In genomic region chr12:71655907-71656306, GRCh38 we compare ENCODE assay signal across 17 cellular contexts. TPM values are rescaled to one million over a fixed set of nuclear protein-coding genes. Genes with fewer than 3 reads are reported as not detected.
A peak's percentile ranks its signal among the peaks of the same experiment; 100 is the strongest.
DNase-seq lines count a peak whose midpoint lies in the region; ATAC-seq and TF ChIP-seq lines count a peak whose summit lies in the region.
"Had no signal": no experiment of that assay in that cellular context is flagged by ENCODE, and none has a peak within 500 bp of the region (broad histone marks: within the 10 kb centered on the region; RNA-seq: fewer than 3 reads in every experiment).

No MANE protein-coding gene starts in this region.

- H3K4me1 ChIP-seq in ACC112 (ENCODE audit: control insufficient read depth, insufficient read depth, low read length, unreplicated experiment): peaks cover 17% of the 10 kb centered on the region
- peaks cover 64% of the 10 kb centered on the region for H3K4me1 ChIP-seq in CD4-positive, alpha-beta memory T cell (ENCODE audit: insufficient read depth, low read length)

- no peak for DNase-seq in CD4-positive, alpha-beta memory T cell
- DNase-seq in activated CD4-positive, alpha-beta memory T cell treated with anti-CD3 and anti-CD28 coated beads, Interleukin-2, amount 10 ng/mL, durations not matched to agents 7 days and 5 days: no peak
- DNase-seq in endothelial cell (ENCODE audit: low spot score) (no peak), HT-29 (ENCODE audit: low spot score) (no peak), T1000 (lab: John Stamatoyannopoulos, UW) (no peak), cardiac septum (ENCODE audit: low spot score) (no peak)
- DNase-seq: activated CD4-positive, alpha-beta T cell treated with anti-CD3 and anti-CD28 coated beads, Interleukin-2, amount 50 U/mL, for 4 hours; AML-193; central memory CD4-positive, alpha-beta T cell; DMS53; foreskin melanocyte; Kasumi-1; NCI-H226; nephron progenitor cell; T-helper 9 cell had no signal

- intact Hi-C loops in CD4-positive, alpha-beta memory T cell (cut with micrococcal nuclease): no loop called here
- intact Hi-C loops in cardiac septum (cut with DNase I): no loop called here

- CTCF ChIA-PET in CD4-positive, alpha-beta memory T cell (lab: Charles Lee; ENCODE audit: partially characterized antibody): interaction anchor here (2.4 kb wide), 1 partner anchor 19 kb away, joined by 9 read pairs; no protein-coding TSS in a partner anchor
- CTCF ChIA-PET in activated CD4-positive, alpha-beta memory T cell treated with anti-CD3 and anti-CD28 coated beads, Interleukin-2, amount 10 ng/mL, durations not matched to agents 7 days and 5 days (lab: Charles Lee): interaction anchor here (2.0 kb wide), 1 partner anchor 19 kb away, joined by 7 read pairs; no protein-coding TSS in a partner anchor

- no peaks in the 10 kb centered on the region for H3K27me3 ChIP-seq in ACC112 (ENCODE audit: insufficient read depth, low read length)
- H3K27me3 ChIP-seq in CD4-positive, alpha-beta memory T cell (ENCODE audit: insufficient read depth, low read length): no peaks in the 10 kb centered on the region

- H3K4me3 ChIP-seq in ACC112 (ENCODE audit: low read depth, low read length): peak overlapping the region; percentile 23; the same call in 1 of the 2 replicates
- no peak overlapping the region for H3K4me3 ChIP-seq in CD4-positive, alpha-beta memory T cell (ENCODE audit: low read length in 2 of 2)

- peaks cover 29 to 58% (median 30%) of the 10 kb centered on the region in 4 donors for H3K4me1 Mint-ChIP-seq in CD4-positive, alpha-beta memory T cell
- peaks cover 45% of the 10 kb centered on the region for H3K4me1 Mint-ChIP-seq in activated CD4-positive, alpha-beta memory T cell treated with anti-CD3 and anti-CD28 coated beads, Interleukin-2, amount 10 ng/mL, durations not matched to agents 7 days and 5 days
- H3K4me1 Mint-ChIP-seq in endothelial cell (ENCODE audit: unreplicated experiment): peaks cover 8% of the 10 kb centered on the region
- H3K4me1 Mint-ChIP-seq: nephron progenitor cell had no signal

- TF ChIP-seq CTCF in endothelial cell (IDR thresholded peaks at IDR 0.05; ENCODE audit: unreplicated experiment): no peak

- H3K9me3 ChIP-seq in CD4-positive, alpha-beta memory T cell (ENCODE audit: control insufficient read depth in 1 of 2, low read length in 2 of 2): no peaks in the 10 kb centered on the region

- POLR2A ChIA-PET in CD4-positive, alpha-beta memory T cell (lab: Charles Lee; ENCODE audit: partially characterized antibody): interaction anchor here (1.0 kb wide), 1 partner anchor 9 kb away, joined by 3 read pairs; the partner anchor contains the start of gene THAP2
- POLR2A ChIA-PET in activated CD4-positive, alpha-beta memory T cell treated with anti-CD3 and anti-CD28 coated beads, Interleukin-2, amount 10 ng/mL, durations not matched to agents 7 days and 5 days (lab: Charles Lee): interaction anchor here (3.9 kb wide), 1 partner anchor 8 kb away, joined by 36 read pairs; the partner anchor contains the start of genes THAP2 and ZFC3H1

- H2AFZ ChIP-seq in ACC112 (ENCODE audit: low read length, unreplicated experiment): no peak overlapping the region

- peaks cover 92% of the 10 kb centered on the region for H3K79me2 ChIP-seq in ACC112 (ENCODE audit: control insufficient read depth, insufficient read depth, low read length, unreplicated experiment)

- peaks cover 81% of the 10 kb centered on the region for H3K36me3 ChIP-seq in ACC112 (ENCODE audit: insufficient read depth, low read length)
- peaks cover 23% of the 10 kb centered on the region for H3K36me3 ChIP-seq in CD4-positive, alpha-beta memory T cell (ENCODE audit: insufficient read depth, low read length)

- no peak for ATAC-seq in GM21619 (IDR thresholded peaks at IDR 0.05; ENCODE audit: unreplicated experiment)

- no peak overlapping the region for H3K27ac ChIP-seq in ACC112 (ENCODE audit: low read depth, low read length)
- H3K27ac ChIP-seq in CD4-positive, alpha-beta memory T cell (ENCODE audit: low read depth, low read length): no peak overlapping the region

- peak overlapping the region in 6 of 7 donors; percentile 0 to 60 (median 16) for H3K27ac Mint-ChIP-seq in CD4-positive, alpha-beta memory T cell
- peak overlapping the region; percentile 16 for H3K27ac Mint-ChIP-seq in activated CD4-positive, alpha-beta memory T cell treated with anti-CD3 and anti-CD28 coated beads, Interleukin-2, amount 10 ng/mL, durations not matched to agents 7 days and 5 days
- no peak overlapping the region for H3K27ac Mint-ChIP-seq in endothelial cell (ENCODE audit: unreplicated experiment)
- H3K27ac Mint-ChIP-seq: nephron progenitor cell had no signal

- H3K4me3 Mint-ChIP-seq in CD4-positive, alpha-beta memory T cell: peak overlapping the region in 6 of 8 donors; percentile 29 to 70 (median 59)
- peak overlapping the region; percentile 10 for H3K4me3 Mint-ChIP-seq in activated CD4-positive, alpha-beta memory T cell treated with anti-CD3 and anti-CD28 coated beads, Interleukin-2, amount 10 ng/mL, durations not matched to agents 7 days and 5 days
- peak overlapping the region; percentile 53 for H3K4me3 Mint-ChIP-seq in endothelial cell (ENCODE audit: unreplicated experiment)
- H3K4me3 Mint-ChIP-seq: nephron progenitor cell had no signal

- H3K9me3 Mint-ChIP-seq in CD4-positive, alpha-beta memory T cell: peaks cover 0 to 2% (median 0%) of the 10 kb centered on the region in 8 donors
- no peaks in the 10 kb centered on the region for H3K9me3 Mint-ChIP-seq in activated CD4-positive, alpha-beta memory T cell treated with anti-CD3 and anti-CD28 coated beads, Interleukin-2, amount 10 ng/mL, durations not matched to agents 7 days and 5 days
- no peaks in the 10 kb centered on the region for H3K9me3 Mint-ChIP-seq in endothelial cell (ENCODE audit: unreplicated experiment)
- H3K9me3 Mint-ChIP-seq: nephron progenitor cell had no signal

- H3K27me3 Mint-ChIP-seq in CD4-positive, alpha-beta memory T cell: no peaks in the 10 kb centered on the region
- no peaks in the 10 kb centered on the region for H3K27me3 Mint-ChIP-seq in activated CD4-positive, alpha-beta memory T cell treated with anti-CD3 and anti-CD28 coated beads, Interleukin-2, amount 10 ng/mL, durations not matched to agents 7 days and 5 days
- no peaks in the 10 kb centered on the region for H3K27me3 Mint-ChIP-seq in endothelial cell (ENCODE audit: unreplicated experiment)

- H3K36me3 Mint-ChIP-seq in CD4-positive, alpha-beta memory T cell: peaks cover 33 to 44% of the 10 kb centered on the region in 2 donors
- peaks cover 31% of the 10 kb centered on the region for H3K36me3 Mint-ChIP-seq in activated CD4-positive, alpha-beta memory T cell treated with anti-CD3 and anti-CD28 coated beads, Interleukin-2, amount 10 ng/mL, durations not matched to agents 7 days and 5 days (ENCODE audit: low read depth)
- peaks cover 39% of the 10 kb centered on the region for H3K36me3 Mint-ChIP-seq in endothelial cell (ENCODE audit: low read depth, unreplicated experiment)

RNA-seq across cellular contexts. Expression of gene ZFC3H1, which starts 7.7 kb away (rescaled TPM):
- 100 to 1,000 TPM; 118 to 121 TPM for total RNA-seq in CD4-positive, alpha-beta memory T cell
- 10 to 100 TPM; 15.0 to 30.2 TPM for polyA plus RNA-seq in CD4-positive, alpha-beta memory T cell
- total RNA-seq in activated CD4-positive, alpha-beta memory T cell treated with anti-CD3 and anti-CD28 coated beads, Interleukin-2, amount 10 ng/mL, durations not matched to agents 7 days and 5 days: 10 to 100 TPM; 64.7 to 76.8 TPM
- total RNA-seq in endothelial cell (ENCODE audit: unreplicated experiment) (42.8 TPM), cardiac septum (19.9 TPM)
- total RNA-seq in HT-29 (2014; rRNA removed; shearing (Covaris generic)): 7.7 and 12.8 TPM in 2 replicates

RNA-seq across cellular contexts. Expression of gene THAP2, which starts 8.2 kb away (rescaled TPM):
- total RNA-seq in CD4-positive, alpha-beta memory T cell: 10 to 100 TPM; 13.1 to 14.0 TPM
- 10 to 100 TPM in 1 of 2 donors, 1 to 10 TPM in 1; 6.3 to 10.4 TPM for polyA plus RNA-seq in CD4-positive, alpha-beta memory T cell
- total RNA-seq in activated CD4-positive, alpha-beta memory T cell treated with anti-CD3 and anti-CD28 coated beads, Interleukin-2, amount 10 ng/mL, durations not matched to agents 7 days and 5 days: 1 to 10 TPM; 6.4 to 7.7 TPM
- 4.2 TPM for total RNA-seq in endothelial cell (ENCODE audit: unreplicated experiment)
- 0.29 and 0.36 TPM in 2 replicates for total RNA-seq in HT-29 (2014; rRNA removed; shearing (Covaris generic))
- total RNA-seq in cardiac septum: 7.8 TPM

RNA-seq across cellular contexts. Expression of gene TMEM19, which starts 30.0 kb away (rescaled TPM):
- total RNA-seq in CD4-positive, alpha-beta memory T cell: 10 to 100 TPM; 10.5 to 14.1 TPM
- polyA plus RNA-seq in CD4-positive, alpha-beta memory T cell: 10 to 100 TPM; 28.0 to 49.0 TPM
- 10 to 100 TPM; 15.5 to 16.1 TPM for total RNA-seq in activated CD4-positive, alpha-beta memory T cell treated with anti-CD3 and anti-CD28 coated beads, Interleukin-2, amount 10 ng/mL, durations not matched to agents 7 days and 5 days
- total RNA-seq in endothelial cell (ENCODE audit: unreplicated experiment) (22.0 TPM), cardiac septum (24.1 TPM)
- total RNA-seq in HT-29 (2014; rRNA removed; shearing (Covaris generic)): 8.3 and 19.6 TPM in 2 replicates
